Comparison of ENCODE assay signal across 1 cellular context in the genomic region with DNA sequence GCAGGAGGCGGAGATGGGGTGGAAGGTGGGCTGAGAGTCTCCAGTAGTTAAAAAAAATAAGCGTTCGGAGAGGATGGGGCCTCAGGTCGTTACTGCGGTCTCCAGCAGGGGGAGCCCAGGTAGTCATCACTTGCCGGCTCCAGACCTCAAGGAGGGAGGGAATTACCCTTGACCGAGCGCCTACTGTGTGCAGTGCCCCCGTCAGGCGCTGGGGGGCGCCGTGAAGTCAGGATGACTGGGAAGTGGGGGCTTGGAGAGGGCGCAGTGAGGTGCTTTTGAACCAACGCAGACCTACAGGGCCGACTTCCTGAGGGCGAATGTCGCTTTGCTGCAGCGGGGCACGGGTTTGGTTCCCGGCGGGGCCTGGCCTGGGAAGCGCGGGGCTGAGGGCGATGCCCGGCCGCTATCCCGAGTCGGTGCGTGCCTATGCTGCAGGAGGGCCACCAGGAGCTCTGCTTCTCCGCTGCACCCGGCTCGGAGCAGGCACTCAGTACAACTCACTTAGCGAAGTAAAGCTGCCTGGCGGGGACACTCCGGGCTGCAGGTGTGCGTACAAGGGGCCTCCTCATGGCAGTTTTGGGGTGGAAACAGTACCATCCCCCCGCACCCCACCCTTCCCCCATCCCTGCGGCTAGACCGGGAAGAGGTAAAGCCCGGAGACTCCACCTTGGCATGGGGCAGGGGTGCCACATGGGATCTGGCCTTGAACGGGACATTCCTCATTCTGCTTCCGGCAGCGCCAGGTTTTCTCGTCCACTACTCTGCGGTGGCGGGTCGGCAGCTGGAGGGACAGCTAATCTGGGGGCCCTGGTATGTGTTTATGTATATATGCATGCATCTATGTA.
A peak's percentile ranks its signal among the peaks of the same experiment; 100 is the strongest.
TF ChIP-seq lines count a peak whose summit lies in the region.

No MANE protein-coding gene starts in this region.

TF ChIP-seq in GM12878, 131 proteins besides CTCF, POLR2A, EP300 and RAD21 (continued from another document and continues in another):
- TF ChIP-seq ZBTB11 (CRISPR knock-in tag; IDR thresholded peaks at IDR 0.05) (no peak), MYC (IDR thresholded peaks at IDR 0.05; ENCODE audit: insufficient read depth, insufficient read length, insufficient replicate concordance, low read length, severe bottlenecking) (no peak), SRF (IDR thresholded peaks at IDR 0.05; ENCODE audit: low read depth in 2 of 2, low read length in 2 of 2) (no peak), RB1 (IDR thresholded peaks at IDR 0.05; ENCODE audit: borderline replicate concordance) (no peak), ZBED1 (IDR thresholded peaks at IDR 0.05; ENCODE audit: borderline replicate concordance) (no peak), USF1 (IDR thresholded peaks at IDR 0.05; ENCODE audit: borderline replicate concordance, extremely low read length, insufficient read depth, low read depth, low read length) (no peak), ASH2L (IDR thresholded peaks at IDR 0.05; ENCODE audit: borderline replicate concordance, low read depth) (no peak), STAT3 (IDR thresholded peaks at IDR 0.05; ENCODE audit: low read depth, low read length) (no peak), MLLT1 (IDR thresholded peaks at IDR 0.05) (peak; percentile 56; the same call in 1 of the 2 replicates), SMARCA5 (IDR thresholded peaks at IDR 0.05) (peak; percentile 75), RBBP5 (conservative IDR thresholded peaks at IDR 0.05) (no peak), TCF3 (IDR thresholded peaks at IDR 0.05; ENCODE audit: borderline replicate concordance, insufficient read depth, low read depth, low read length) (no peak), ZNF687 (IDR thresholded peaks at IDR 0.05) (no peak), ZBTB40 (IDR thresholded peaks at IDR 0.05; ENCODE audit: borderline replicate concordance) (no peak), SREBF2 (IDR thresholded peaks at IDR 0.05; ENCODE audit: low read length) (no peak), ESRRA (IDR thresholded peaks at IDR 0.05; ENCODE audit: low read length) (no peak), RAD51 (IDR thresholded peaks at IDR 0.05) (no peak), BCL11A (IDR thresholded peaks at IDR 0.05; ENCODE audit: low read depth, low read length) (no peak)
- TF ChIP-seq, protein P1, sequence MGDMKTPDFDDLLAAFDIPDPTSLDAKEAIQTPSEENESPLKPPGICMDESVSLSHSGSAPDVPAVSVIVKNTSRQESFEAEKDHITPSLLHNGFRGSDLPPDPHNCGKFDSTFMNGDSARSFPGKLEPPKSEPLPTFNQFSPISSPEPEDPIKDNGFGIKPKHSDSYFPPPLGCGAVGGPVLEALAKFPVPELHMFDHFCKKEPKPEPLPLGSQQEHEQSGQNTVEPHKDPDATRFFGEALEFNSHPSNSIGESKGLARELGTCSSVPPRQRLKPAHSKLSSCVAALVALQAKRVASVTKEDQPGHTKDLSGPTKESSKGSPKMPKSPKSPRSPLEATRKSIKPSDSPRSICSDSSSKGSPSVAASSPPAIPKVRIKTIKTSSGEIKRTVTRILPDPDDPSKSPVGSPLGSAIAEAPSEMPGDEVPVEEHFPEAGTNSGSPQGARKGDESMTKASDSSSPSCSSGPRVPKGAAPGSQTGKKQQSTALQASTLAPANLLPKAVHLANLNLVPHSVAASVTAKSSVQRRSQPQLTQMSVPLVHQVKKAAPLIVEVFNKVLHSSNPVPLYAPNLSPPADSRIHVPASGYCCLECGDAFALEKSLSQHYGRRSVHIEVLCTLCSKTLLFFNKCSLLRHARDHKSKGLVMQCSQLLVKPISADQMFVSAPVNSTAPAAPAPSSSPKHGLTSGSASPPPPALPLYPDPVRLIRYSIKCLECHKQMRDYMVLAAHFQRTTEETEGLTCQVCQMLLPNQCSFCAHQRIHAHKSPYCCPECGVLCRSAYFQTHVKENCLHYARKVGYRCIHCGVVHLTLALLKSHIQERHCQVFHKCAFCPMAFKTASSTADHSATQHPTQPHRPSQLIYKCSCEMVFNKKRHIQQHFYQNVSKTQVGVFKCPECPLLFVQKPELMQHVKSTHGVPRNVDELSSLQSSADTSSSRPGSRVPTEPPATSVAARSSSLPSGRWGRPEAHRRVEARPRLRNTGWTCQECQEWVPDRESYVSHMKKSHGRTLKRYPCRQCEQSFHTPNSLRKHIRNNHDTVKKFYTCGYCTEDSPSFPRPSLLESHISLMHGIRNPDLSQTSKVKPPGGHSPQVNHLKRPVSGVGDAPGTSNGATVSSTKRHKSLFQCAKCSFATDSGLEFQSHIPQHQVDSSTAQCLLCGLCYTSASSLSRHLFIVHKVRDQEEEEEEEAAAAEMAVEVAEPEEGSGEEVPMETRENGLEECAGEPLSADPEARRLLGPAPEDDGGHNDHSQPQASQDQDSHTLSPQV (IDR thresholded peaks at IDR 0.05), result 0 out of 2 replicates have a peak, but pooled peaks have one; percentile 30
- TF ChIP-seq, protein P2, sequence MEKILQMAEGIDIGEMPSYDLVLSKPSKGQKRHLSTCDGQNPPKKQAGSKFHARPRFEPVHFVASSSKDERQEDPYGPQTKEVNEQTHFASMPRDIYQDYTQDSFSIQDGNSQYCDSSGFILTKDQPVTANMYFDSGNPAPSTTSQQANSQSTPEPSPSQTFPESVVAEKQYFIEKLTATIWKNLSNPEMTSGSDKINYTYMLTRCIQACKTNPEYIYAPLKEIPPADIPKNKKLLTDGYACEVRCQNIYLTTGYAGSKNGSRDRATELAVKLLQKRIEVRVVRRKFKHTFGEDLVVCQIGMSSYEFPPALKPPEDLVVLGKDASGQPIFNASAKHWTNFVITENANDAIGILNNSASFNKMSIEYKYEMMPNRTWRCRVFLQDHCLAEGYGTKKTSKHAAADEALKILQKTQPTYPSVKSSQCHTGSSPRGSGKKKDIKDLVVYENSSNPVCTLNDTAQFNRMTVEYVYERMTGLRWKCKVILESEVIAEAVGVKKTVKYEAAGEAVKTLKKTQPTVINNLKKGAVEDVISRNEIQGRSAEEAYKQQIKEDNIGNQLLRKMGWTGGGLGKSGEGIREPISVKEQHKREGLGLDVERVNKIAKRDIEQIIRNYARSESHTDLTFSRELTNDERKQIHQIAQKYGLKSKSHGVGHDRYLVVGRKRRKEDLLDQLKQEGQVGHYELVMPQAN (conservative IDR thresholded peaks at IDR 0.05), result no peak
- TF ChIP-seq, protein P3, sequence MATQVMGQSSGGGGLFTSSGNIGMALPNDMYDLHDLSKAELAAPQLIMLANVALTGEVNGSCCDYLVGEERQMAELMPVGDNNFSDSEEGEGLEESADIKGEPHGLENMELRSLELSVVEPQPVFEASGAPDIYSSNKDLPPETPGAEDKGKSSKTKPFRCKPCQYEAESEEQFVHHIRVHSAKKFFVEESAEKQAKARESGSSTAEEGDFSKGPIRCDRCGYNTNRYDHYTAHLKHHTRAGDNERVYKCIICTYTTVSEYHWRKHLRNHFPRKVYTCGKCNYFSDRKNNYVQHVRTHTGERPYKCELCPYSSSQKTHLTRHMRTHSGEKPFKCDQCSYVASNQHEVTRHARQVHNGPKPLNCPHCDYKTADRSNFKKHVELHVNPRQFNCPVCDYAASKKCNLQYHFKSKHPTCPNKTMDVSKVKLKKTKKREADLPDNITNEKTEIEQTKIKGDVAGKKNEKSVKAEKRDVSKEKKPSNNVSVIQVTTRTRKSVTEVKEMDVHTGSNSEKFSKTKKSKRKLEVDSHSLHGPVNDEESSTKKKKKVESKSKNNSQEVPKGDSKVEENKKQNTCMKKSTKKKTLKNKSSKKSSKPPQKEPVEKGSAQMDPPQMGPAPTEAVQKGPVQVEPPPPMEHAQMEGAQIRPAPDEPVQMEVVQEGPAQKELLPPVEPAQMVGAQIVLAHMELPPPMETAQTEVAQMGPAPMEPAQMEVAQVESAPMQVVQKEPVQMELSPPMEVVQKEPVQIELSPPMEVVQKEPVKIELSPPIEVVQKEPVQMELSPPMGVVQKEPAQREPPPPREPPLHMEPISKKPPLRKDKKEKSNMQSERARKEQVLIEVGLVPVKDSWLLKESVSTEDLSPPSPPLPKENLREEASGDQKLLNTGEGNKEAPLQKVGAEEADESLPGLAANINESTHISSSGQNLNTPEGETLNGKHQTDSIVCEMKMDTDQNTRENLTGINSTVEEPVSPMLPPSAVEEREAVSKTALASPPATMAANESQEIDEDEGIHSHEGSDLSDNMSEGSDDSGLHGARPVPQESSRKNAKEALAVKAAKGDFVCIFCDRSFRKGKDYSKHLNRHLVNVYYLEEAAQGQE (IDR thresholded peaks at IDR 0.05; ENCODE audit: low read depth, low read length), result no peak
